Comparison of ENCODE assay signal across 11 cellular contexts in genomic region chr10:78552261-78552811, GRCh38.
A peak's percentile ranks its signal among the peaks of the same experiment; 100 is the strongest.
DNase-seq lines count a peak whose midpoint lies in the region; ATAC-seq and TF ChIP-seq lines count a peak whose summit lies in the region.
"Had no signal": no experiment of that assay in that cellular context is flagged by ENCODE, and none has a peak within 500 bp of the region (broad histone marks: within the 10 kb centered on the region; RNA-seq: fewer than 3 reads in every experiment).

No MANE protein-coding gene starts in this region.

- H3K27ac Mint-ChIP-seq in nephron progenitor cell (peak overlapping the region; percentile 45), type B pancreatic cell (peak overlapping the region; percentile 61)
- H3K27ac Mint-ChIP-seq in activated CD8-positive, alpha-beta memory T cell treated with anti-CD3 and anti-CD28 coated beads, Interleukin-2, amount 10 ng/mL, durations not matched to agents 7 days and 5 days = no peak overlapping the region
- no peak overlapping the region for H3K27ac Mint-ChIP-seq in stimulated activated memory B cell treated with anti-CD40 and anti-IgM and Interleukin-4, amounts not matched to agents 10 μg/mL and 1 μg/mL and 100 μg/mL, for 72 hours

- H3K27me3 Mint-ChIP-seq in nephron progenitor cell (ENCODE audit: low read depth, poor library complexity) (peaks cover 39% of the 10 kb centered on the region), type B pancreatic cell (peaks cover 11% of the 10 kb centered on the region)
- peaks cover 22% of the 10 kb centered on the region for H3K27me3 Mint-ChIP-seq in activated CD8-positive, alpha-beta memory T cell treated with anti-CD3 and anti-CD28 coated beads, Interleukin-2, amount 10 ng/mL, durations not matched to agents 7 days and 5 days
- peaks cover 50% of the 10 kb centered on the region for H3K27me3 Mint-ChIP-seq in stimulated activated memory B cell treated with anti-CD40 and anti-IgM and Interleukin-4, amounts not matched to agents 10 μg/mL and 1 μg/mL and 100 μg/mL, for 72 hours

- DNase-seq in OCI-LY7 (ENCODE audit: low spot score) = peak; percentile 61
- peak; percentile 65 for DNase-seq in fibroblast of the conjunctiva (ENCODE audit: low read depth)
- DNase-seq in nephron progenitor cell = no peak
- DNase-seq in type B pancreatic cell (ENCODE audit: extremely low spot score, unreplicated experiment) = no peak
- DNase-seq in activated CD8-positive, alpha-beta memory T cell treated with anti-CD3 and anti-CD28 coated beads, Interleukin-2, amount 10 ng/mL, durations not matched to agents 7 days and 5 days = no peak
- DNase-seq in PC-3 = no peak
- DNase-seq in ecto neural progenitor cell (ENCODE audit: low spot score) = no peak
- DNase-seq: activated gamma-delta T cell treated with Interleukin-2 at 50 U/mL for 16 hours; stimulated activated CD4-positive, alpha-beta T cell treated with anti-CD3 and anti-CD28 coated beads, Interleukin-12 subunit alpha, Interleukin-12 subunit beta, amount 100 ng/mL, for 4 hours; T-helper 2 cell had no signal

- H3K4me2 ChIP-seq in OCI-LY7 (ENCODE audit: low read length) (peak overlapping the region; percentile 43), PC-3 (ENCODE audit: low read length) (no peak overlapping the region)

- no peaks in the 10 kb centered on the region for H3K9me2 ChIP-seq in OCI-LY7 (ENCODE audit: insufficient read depth, low read length)
- 0 out of 2 replicates have a peak, but pooled peaks cover 3% of the 10 kb centered on the region for H3K9me2 ChIP-seq in PC-3 (replicated peaks; ENCODE audit: low read length)

- POLR2A ChIA-PET in OCI-LY7 (lab: Charles Lee) = interaction anchor here (1.6 kb wide), 1 partner anchor 11 kb away, joined by 4 read pairs; no protein-coding TSS in a partner anchor
- POLR2A ChIA-PET in PC-3 (lab: Charles Lee; ENCODE audit: unreplicated experiment) = no interaction called here

- H3K9me3 Mint-ChIP-seq in nephron progenitor cell (no peaks in the 10 kb centered on the region), type B pancreatic cell (peaks cover 6% of the 10 kb centered on the region)
- H3K9me3 Mint-ChIP-seq in activated CD8-positive, alpha-beta memory T cell treated with anti-CD3 and anti-CD28 coated beads, Interleukin-2, amount 10 ng/mL, durations not matched to agents 7 days and 5 days (ENCODE audit: low read depth) = no peaks in the 10 kb centered on the region
- H3K9me3 Mint-ChIP-seq in stimulated activated memory B cell treated with anti-CD40 and anti-IgM and Interleukin-4, amounts not matched to agents 10 μg/mL and 1 μg/mL and 100 μg/mL, for 72 hours = peaks cover 6% of the 10 kb centered on the region

- CTCF ChIA-PET in OCI-LY7 (lab: Charles Lee; ENCODE audit: unreplicated experiment) = no interaction called here
- CTCF ChIA-PET in activated CD8-positive, alpha-beta memory T cell treated with anti-CD3 and anti-CD28 coated beads, Interleukin-2, amount 10 ng/mL, durations not matched to agents 7 days and 5 days (lab: Charles Lee) = interaction anchor here (1.3 to 1.6 kb wide), 2 partner anchors 17 to 505 kb away, joined by 3 read pairs; no protein-coding TSS in a partner anchor
- CTCF ChIA-PET in PC-3 (lab: Charles Lee) = no interaction called here

- BruUV-seq in OCI-LY7 (replicated peaks; lab: Mats Ljungman, UMichigan) (no TSS peak), PC-3 (replicated peaks; lab: Mats Ljungman, UMichigan) (no TSS peak)

- no peaks in the 10 kb centered on the region for H3K36me3 Mint-ChIP-seq in nephron progenitor cell (ENCODE audit: low read depth)
- peaks cover 4% of the 10 kb centered on the region for H3K36me3 Mint-ChIP-seq in type B pancreatic cell
- H3K36me3 Mint-ChIP-seq in activated CD8-positive, alpha-beta memory T cell treated with anti-CD3 and anti-CD28 coated beads, Interleukin-2, amount 10 ng/mL, durations not matched to agents 7 days and 5 days = no peaks in the 10 kb centered on the region
- no peaks in the 10 kb centered on the region for H3K36me3 Mint-ChIP-seq in stimulated activated memory B cell treated with anti-CD40 and anti-IgM and Interleukin-4, amounts not matched to agents 10 μg/mL and 1 μg/mL and 100 μg/mL, for 72 hours

- intact Hi-C loops in OCI-LY7 (cut with micrococcal nuclease; ENCODE audit: unreplicated experiment) (no loop called here), PC-3 (cut with micrococcal nuclease) (no loop called here)

- no peaks in the 10 kb centered on the region for H3K79me2 ChIP-seq in OCI-LY7 (ENCODE audit: insufficient read depth, low read depth, low read length)
- no peaks in the 10 kb centered on the region for H3K79me2 ChIP-seq in PC-3 (ENCODE audit: low read length)

- H3K4me1 ChIP-seq in OCI-LY7 (ENCODE audit: insufficient read depth, low read length, poor library complexity, severe bottlenecking) = peaks cover 21% of the 10 kb centered on the region
- peaks cover 28% of the 10 kb centered on the region for H3K4me1 ChIP-seq in PC-3 (ENCODE audit: insufficient read depth, low read length)

- peak overlapping the region; percentile 6 for H3K27ac ChIP-seq in OCI-LY7 (ENCODE audit: low read depth, low read length, poor library complexity, severe bottlenecking)
- no peak overlapping the region for H3K27ac ChIP-seq in PC-3 (ENCODE audit: low read length)

- H3K36me3 ChIP-seq in OCI-LY7 (ENCODE audit: insufficient read depth, low read length) (no peaks in the 10 kb centered on the region), PC-3 (ENCODE audit: low read depth, low read length) (no peaks in the 10 kb centered on the region)

- H3K27me3 ChIP-seq in PC-3 (ENCODE audit: low read length) = peaks cover 17% of the 10 kb centered on the region

- peaks cover 57% of the 10 kb centered on the region for H3K4me1 Mint-ChIP-seq in nephron progenitor cell
- H3K4me1 Mint-ChIP-seq in type B pancreatic cell (ENCODE audit: unreplicated experiment) = peaks cover 30% of the 10 kb centered on the region
- H3K4me1 Mint-ChIP-seq in activated CD8-positive, alpha-beta memory T cell treated with anti-CD3 and anti-CD28 coated beads, Interleukin-2, amount 10 ng/mL, durations not matched to agents 7 days and 5 days = no peaks in the 10 kb centered on the region
- H3K4me1 Mint-ChIP-seq in stimulated activated memory B cell treated with anti-CD40 and anti-IgM and Interleukin-4, amounts not matched to agents 10 μg/mL and 1 μg/mL and 100 μg/mL, for 72 hours = no peaks in the 10 kb centered on the region

- no peak overlapping the region for H3K4me3 ChIP-seq in OCI-LY7 (ENCODE audit: low read depth, low read length, poor library complexity, severe bottlenecking)
- H3K4me3 ChIP-seq in PC-3 (ENCODE audit: low read length) = no peak overlapping the region

- peak overlapping the region; percentile 72; the same call in 1 of the 2 replicates for H2AFZ ChIP-seq in OCI-LY7 (ENCODE audit: low read length)
- H2AFZ ChIP-seq in PC-3 (ENCODE audit: low read length) = no peak overlapping the region

- no peak overlapping the region for H3K9ac ChIP-seq in PC-3 (ENCODE audit: low read length)

- peaks cover 7% of the 10 kb centered on the region for H3F3A ChIP-seq in PC-3 (ENCODE audit: low read length, unreplicated experiment)

- H3K4me3 Mint-ChIP-seq in nephron progenitor cell (no peak overlapping the region), type B pancreatic cell (peak overlapping the region; percentile 12)
- no peak overlapping the region for H3K4me3 Mint-ChIP-seq in activated CD8-positive, alpha-beta memory T cell treated with anti-CD3 and anti-CD28 coated beads, Interleukin-2, amount 10 ng/mL, durations not matched to agents 7 days and 5 days
- H3K4me3 Mint-ChIP-seq in stimulated activated memory B cell treated with anti-CD40 and anti-IgM and Interleukin-4, amounts not matched to agents 10 μg/mL and 1 μg/mL and 100 μg/mL, for 72 hours = no peak overlapping the region

- no peak for TF ChIP-seq CTCF in OCI-LY7 (conservative IDR thresholded peaks at IDR 0.05; ENCODE audit: low read length)
- TF ChIP-seq CTCF in nephron progenitor cell (IDR thresholded peaks at IDR 0.05) = no peak
- no peak for TF ChIP-seq CTCF in type B pancreatic cell (conservative IDR thresholded peaks at IDR 0.05)
- TF ChIP-seq CTCF in PC-3 (conservative IDR thresholded peaks at IDR 0.05; ENCODE audit: low read depth, low read length) = no peak

- H3K9me3 ChIP-seq in OCI-LY7 (ENCODE audit: low read length) = no peaks in the 10 kb centered on the region; the same call in 1 of the 2 replicates
- H3K9me3 ChIP-seq in PC-3 (ENCODE audit: low read length) = no peaks in the 10 kb centered on the region

- ATAC-seq in activated CD8-positive, alpha-beta memory T cell treated with anti-CD3 and anti-CD28 coated beads, Interleukin-2, amount 10 ng/mL, durations not matched to agents 7 days and 5 days = no peak
- ATAC-seq in PC-3 = no peak
- ATAC-seq in stimulated activated memory B cell treated with anti-CD40 and anti-IgM and Interleukin-4, amounts not matched to agents 10 μg/mL and 1 μg/mL and 100 μg/mL, for 72 hours = no peak

- H4K20me1 ChIP-seq in OCI-LY7 (ENCODE audit: insufficient read depth, low read length) = no peaks in the 10 kb centered on the region
- no peaks in the 10 kb centered on the region for H4K20me1 ChIP-seq in PC-3 (ENCODE audit: low read length)

Comparison
In these comparisons a context has a peak if more than half of its experiments do, and no peak if none do; other contexts are left out.
1. DNase-seq: peak in OCI-LY7 (single experiment) and fibroblast of the conjunctiva (single experiment); none in nephron progenitor cell (single experiment), type B pancreatic cell (single experiment), activated CD8-positive, alpha-beta memory T cell treated with anti-CD3 and anti-CD28 coated beads, Interleukin-2, amount 10 ng/mL, durations not matched to agents 7 days and 5 days (single experiment), PC-3 (single experiment) and ecto neural progenitor cell (single experiment).
2. H3K27ac Mint-ChIP-seq: peak in nephron progenitor cell (single experiment) and type B pancreatic cell (single experiment); none in activated CD8-positive, alpha-beta memory T cell treated with anti-CD3 and anti-CD28 coated beads, Interleukin-2, amount 10 ng/mL, durations not matched to agents 7 days and 5 days (single experiment) and stimulated activated memory B cell treated with anti-CD40 and anti-IgM and Interleukin-4, amounts not matched to agents 10 μg/mL and 1 μg/mL and 100 μg/mL, for 72 hours (single experiment).